In the genomic region with DNA sequence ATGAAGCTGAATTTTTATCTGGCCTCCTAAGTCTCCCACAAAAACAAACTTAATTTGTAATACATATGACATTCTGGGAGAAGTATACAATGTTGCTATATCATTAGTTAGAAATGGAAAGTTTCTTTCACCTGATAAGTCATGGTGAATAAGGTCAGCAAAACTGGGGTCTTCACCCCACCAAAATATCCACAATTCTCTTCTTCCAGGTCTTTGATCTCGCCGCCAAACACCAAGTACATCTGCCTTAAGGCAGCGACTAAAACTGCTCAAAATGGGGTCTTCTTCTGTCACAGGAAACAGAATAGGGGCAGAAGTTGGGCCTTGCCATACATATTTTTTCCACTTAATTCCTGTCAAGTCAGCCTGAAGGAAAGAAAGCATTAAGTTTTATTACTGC, we compare ENCODE assay signal across 10 cellular contexts. TPM values are rescaled to one million over a fixed set of nuclear protein-coding genes. Genes with fewer than 3 reads are reported as not detected.
A peak's percentile ranks its signal among the peaks of the same experiment; 100 is the strongest.
DNase-seq lines count a peak whose midpoint lies in the region; ATAC-seq, FAIRE-seq and TF ChIP-seq lines count a peak whose summit lies in the region.
"Had no signal": no experiment of that assay in that cellular context is flagged by ENCODE, and none has a peak within 500 bp of the region (broad histone marks: within the 10 kb centered on the region; RNA-seq: fewer than 3 reads in every experiment).

No MANE protein-coding gene starts in this region.

- peaks cover 36% of the 10 kb centered on the region for H3K4me1 Mint-ChIP-seq in activated CD4-positive, alpha-beta T cell treated with anti-CD3 and anti-CD28 coated beads, Interleukin-2, amount 10 ng/mL, durations not matched to agents 24 days and 14 days
- peaks cover 50% of the 10 kb centered on the region for H3K4me1 Mint-ChIP-seq in activated T-helper 1 cell treated with anti-CD3 and anti-CD28 coated beads, Interleukin-12 subunit alpha, Interleukin-12 subunit beta, Interleukin-2, Interleukin-4 antibody, amounts not matched to agents 30 ng/mL and 10 ng/mL and 1 ng/mL, durations not matched to agents 14 hours and 24 hours and 36 hours (ENCODE audit: low read depth)

- no peak for TF ChIP-seq EP300 in stomach (IDR thresholded peaks at IDR 0.05)

- peak overlapping the region; percentile 1 for H3K27ac Mint-ChIP-seq in activated CD4-positive, alpha-beta T cell treated with anti-CD3 and anti-CD28 coated beads, Interleukin-2, amount 10 ng/mL, durations not matched to agents 24 days and 14 days
- H3K27ac Mint-ChIP-seq in activated T-helper 1 cell treated with anti-CD3 and anti-CD28 coated beads, Interleukin-12 subunit alpha, Interleukin-12 subunit beta, Interleukin-2, Interleukin-4 antibody, amounts not matched to agents 30 ng/mL and 10 ng/mL and 1 ng/mL, durations not matched to agents 14 hours and 24 hours and 36 hours, result peak overlapping the region; percentile 97

- no peaks in the 10 kb centered on the region for H3K9me3 Mint-ChIP-seq in activated CD4-positive, alpha-beta T cell treated with anti-CD3 and anti-CD28 coated beads, Interleukin-2, amount 10 ng/mL, durations not matched to agents 24 days and 14 days
- H3K9me3 Mint-ChIP-seq in activated T-helper 1 cell treated with anti-CD3 and anti-CD28 coated beads, Interleukin-12 subunit alpha, Interleukin-12 subunit beta, Interleukin-2, Interleukin-4 antibody, amounts not matched to agents 30 ng/mL and 10 ng/mL and 1 ng/mL, durations not matched to agents 14 hours and 24 hours and 36 hours, result no peaks in the 10 kb centered on the region

- no peak for TF ChIP-seq POLR2A in stomach (IDR thresholded peaks at IDR 0.05)

- H3K27me3 Mint-ChIP-seq in activated CD4-positive, alpha-beta T cell treated with anti-CD3 and anti-CD28 coated beads, Interleukin-2, amount 10 ng/mL, durations not matched to agents 24 days and 14 days, result no peaks in the 10 kb centered on the region
- H3K27me3 Mint-ChIP-seq in activated T-helper 1 cell treated with anti-CD3 and anti-CD28 coated beads, Interleukin-12 subunit alpha, Interleukin-12 subunit beta, Interleukin-2, Interleukin-4 antibody, amounts not matched to agents 30 ng/mL and 10 ng/mL and 1 ng/mL, durations not matched to agents 14 hours and 24 hours and 36 hours (ENCODE audit: insufficient read depth), result no peaks in the 10 kb centered on the region

- peak overlapping the region in 3 of 5 donors; percentile 3 to 97 (median 95) for H3K27ac ChIP-seq in stomach

- TF ChIP-seq CTCF in stomach (IDR thresholded peaks at IDR 0.05), result no peak

- intact Hi-C loops in activated CD4-positive, alpha-beta T cell treated with anti-CD3 and anti-CD28 coated beads, Interleukin-2, amount 10 ng/mL, durations not matched to agents 24 days and 14 days (cut with micrococcal nuclease), result loop anchor here (5.0 to 10.0 kb wide), 2 partner anchors 651 to 1668 kb away; a partner anchor contains a TSS
- intact Hi-C loops in activated T-helper 1 cell treated with anti-CD3 and anti-CD28 coated beads, Interleukin-12 subunit alpha, Interleukin-12 subunit beta, Interleukin-2, Interleukin-4 antibody, amounts not matched to agents 30 ng/mL and 10 ng/mL and 1 ng/mL, durations not matched to agents 14 hours and 24 hours and 36 hours (cut with micrococcal nuclease), result loop anchor here (10.0 kb wide), 3 partner anchors 362 to 1682 kb away; a partner anchor contains a TSS
- intact Hi-C loops in stomach (cut with DNase I; ENCODE audit: low total_unique reads), result no loop called here

- no peaks in the 10 kb centered on the region for H3K9me3 ChIP-seq in iPS-15b (ENCODE audit: control insufficient read depth, insufficient read depth, low read length)
- H3K9me3 ChIP-seq in stomach, result no peaks in the 10 kb centered on the region

- peaks cover 11% of the 10 kb centered on the region for H3K4me1 ChIP-seq in iPS-15b (ENCODE audit: control insufficient read depth, insufficient read depth, low read length)
- H3K4me1 ChIP-seq in stomach, result peaks cover 21 to 80% (median 63%) of the 10 kb centered on the region in 4 donors

- no peak for DNase-seq in activated CD4-positive, alpha-beta T cell treated with anti-CD3 and anti-CD28 coated beads, Interleukin-2, amount 10 ng/mL, durations not matched to agents 24 days and 14 days
- no peak for DNase-seq in activated CD4-positive, alpha-beta T cell treated with anti-CD3 and anti-CD28 coated beads for 1 hour
- DNase-seq in activated T-helper 1 cell treated with anti-CD3 and anti-CD28 coated beads, Interleukin-12 subunit alpha, Interleukin-12 subunit beta, Interleukin-2, Interleukin-4 antibody, amounts not matched to agents 30 ng/mL and 10 ng/mL and 1 ng/mL, durations not matched to agents 14 hours and 24 hours and 36 hours (ENCODE audit: low spot score), result no peak
- DNase-seq in stomach (no peak), urothelium cell line (ENCODE audit: low spot score) (no peak)
- DNase-seq: NCI-H1092 had no signal

- H3K36me3 ChIP-seq in iPS-15b (ENCODE audit: control insufficient read depth, insufficient read depth, low read length), result peaks cover 4% of the 10 kb centered on the region
- peaks cover 4 to 19% (median 17%) of the 10 kb centered on the region in 4 donors for H3K36me3 ChIP-seq in stomach

- no peak for FAIRE-seq in urothelium cell line (lab: Jason Lieb, UNC)

- peak overlapping the region; percentile 85 for H3K4me3 ChIP-seq in iPS-15b (ENCODE audit: low read depth, low read length)
- peak overlapping the region; percentile 73 to 95 (median 86) for H3K4me3 ChIP-seq in stomach
- H3K4me3 ChIP-seq: lung had no signal

- ATAC-seq in GM21360 (IDR thresholded peaks at IDR 0.05; ENCODE audit: unreplicated experiment) (no peak), GM18511 (IDR thresholded peaks at IDR 0.05; ENCODE audit: unreplicated experiment) (no peak)

- 60 to 66% (median 64%) methylated on average over 3 of the region's 3 CpGs for WGBS in stomach, 5 donors

- H3K4me3 Mint-ChIP-seq in activated CD4-positive, alpha-beta T cell treated with anti-CD3 and anti-CD28 coated beads, Interleukin-2, amount 10 ng/mL, durations not matched to agents 24 days and 14 days, result peak overlapping the region; percentile 89
- H3K4me3 Mint-ChIP-seq in activated T-helper 1 cell treated with anti-CD3 and anti-CD28 coated beads, Interleukin-12 subunit alpha, Interleukin-12 subunit beta, Interleukin-2, Interleukin-4 antibody, amounts not matched to agents 30 ng/mL and 10 ng/mL and 1 ng/mL, durations not matched to agents 14 hours and 24 hours and 36 hours, result peak overlapping the region; percentile 99

- H3K36me3 Mint-ChIP-seq in activated CD4-positive, alpha-beta T cell treated with anti-CD3 and anti-CD28 coated beads, Interleukin-2, amount 10 ng/mL, durations not matched to agents 24 days and 14 days (ENCODE audit: low read depth), result peaks cover 41% of the 10 kb centered on the region
- H3K36me3 Mint-ChIP-seq in activated T-helper 1 cell treated with anti-CD3 and anti-CD28 coated beads, Interleukin-12 subunit alpha, Interleukin-12 subunit beta, Interleukin-2, Interleukin-4 antibody, amounts not matched to agents 30 ng/mL and 10 ng/mL and 1 ng/mL, durations not matched to agents 14 hours and 24 hours and 36 hours (ENCODE audit: low read depth), result peaks cover 24% of the 10 kb centered on the region

- H3K27me3 ChIP-seq in iPS-15b (ENCODE audit: control insufficient read depth, insufficient read depth, low read length) (no peaks in the 10 kb centered on the region), stomach (no peaks in the 10 kb centered on the region)

- H3K9ac ChIP-seq in iPS-15b (ENCODE audit: low read depth, low read length), result no peak overlapping the region

RNA-seq across cellular contexts. Expression of a gene that starts 2.1 kb away (rescaled TPM):
- 60.1 and 63.4 TPM in 2 replicates for total RNA-seq in activated CD4-positive, alpha-beta T cell treated with anti-CD3 and anti-CD28 coated beads, Interleukin-2, amount 10 ng/mL, durations not matched to agents 24 days and 14 days
- 68.0 and 69.2 TPM in 2 replicates for total RNA-seq in activated T-helper 1 cell treated with anti-CD3 and anti-CD28 coated beads, Interleukin-12 subunit alpha, Interleukin-12 subunit beta, Interleukin-2, Interleukin-4 antibody, amounts not matched to agents 30 ng/mL and 10 ng/mL and 1 ng/mL, durations not matched to agents 14 hours and 24 hours and 36 hours
- total RNA-seq in stomach, result 100 to 1,000 TPM in 3 of 5 donors, 10 to 100 TPM in 2; 32.1 to 193 (median 108) TPM
- 1 to 10 TPM; 4.9 to 6.3 (median 6.2) TPM for polyA plus RNA-seq in stomach
